Comparison of ENCODE assay signal across 28 cellular contexts in genomic region chrX:31301203-31301602, GRCh38.
"Had no signal": no experiment of that assay in that cellular context is flagged by ENCODE, and none has a peak within 500 bp of the region (broad histone marks: within the 10 kb centered on the region; RNA-seq: fewer than 3 reads in every experiment).

No MANE protein-coding gene starts in this region.

- H3K27ac ChIP-seq: stomach, suprapubic skin, testis, thoracic aorta, thyroid gland, tibial artery, tibial nerve, transverse colon, upper lobe of left lung, upper lobe of right lung, vagina had no signal

- H3K9me3 Mint-ChIP-seq: stimulated activated memory B cell treated with anti-CD40 and anti-IgM and Interleukin-4, amounts not matched to agents 10 μg/mL and 1 μg/mL and 100 μg/mL, for 72 hours; stimulated activated naive CD8-positive, alpha-beta T cell treated with anti-CD3 and anti-CD28 coated beads, Interleukin-15, Interleukin-2, amounts not matched to agents 100 ng/mL and 50 ng/mL, for 24 hours had no signal

- ATAC-seq: stimulated activated effector memory CD8-positive, alpha-beta T cell treated with anti-CD3 and anti-CD28 coated beads, Interleukin-12 subunit alpha, Interleukin-12 subunit beta, amount 100 ng/mL, for 72 hours; stimulated activated memory B cell treated with anti-CD40 and anti-IgM and Interleukin-4, amounts not matched to agents 10 μg/mL and 1 μg/mL and 100 μg/mL, for 72 hours; stimulated activated naive B cell treated with anti-CD40 and anti-IgM and Interleukin-4, amounts not matched to agents 10 μg/mL and 1 μg/mL and 100 μg/mL, for 72 hours; stimulated activated naive CD8-positive, alpha-beta T cell treated with anti-CD3 and anti-CD28 coated beads, Interleukin-15, amount 100 ng/mL, for 72 hours; stimulated activated naive CD8-positive, alpha-beta T cell treated with anti-CD3 and anti-CD28 coated beads, Interleukin-15, Interleukin-2, amounts not matched to agents 100 U/mL and 50 U/mL, for 24 hours; upper lobe of right lung had no signal

- H3K36me3 ChIP-seq: stomach, suprapubic skin, thoracic aorta, thyroid gland, tibial artery, tibial nerve, transverse colon, upper lobe of left lung, upper lobe of right lung, vagina had no signal

- H3K4me1 Mint-ChIP-seq: stimulated activated effector memory CD8-positive, alpha-beta T cell treated with anti-CD3 and anti-CD28 coated beads, Interleukin-12 subunit alpha, Interleukin-12 subunit beta, amount 100 ng/mL, for 72 hours; stimulated activated memory B cell treated with anti-CD40 and anti-IgM and Interleukin-4, amounts not matched to agents 10 μg/mL and 1 μg/mL and 100 μg/mL, for 72 hours; stimulated activated naive B cell treated with anti-CD40 and anti-IgM and Interleukin-4, amounts not matched to agents 10 μg/mL and 1 μg/mL and 100 μg/mL, for 72 hours; stimulated activated naive CD8-positive, alpha-beta T cell treated with anti-CD3 and anti-CD28 coated beads, Interleukin-15, amount 100 ng/mL, for 72 hours had no signal

- H3K27ac Mint-ChIP-seq: stimulated activated effector memory CD8-positive, alpha-beta T cell treated with anti-CD3 and anti-CD28 coated beads, Interleukin-12 subunit alpha, Interleukin-12 subunit beta, amount 100 ng/mL, for 72 hours; stimulated activated memory B cell treated with anti-CD40 and anti-IgM and Interleukin-4, amounts not matched to agents 10 μg/mL and 1 μg/mL and 100 μg/mL, for 72 hours; stimulated activated naive B cell treated with anti-CD40 and anti-IgM and Interleukin-4, amounts not matched to agents 10 μg/mL and 1 μg/mL and 100 μg/mL, for 72 hours; stimulated activated naive CD8-positive, alpha-beta T cell treated with anti-CD3 and anti-CD28 coated beads, Interleukin-15, Interleukin-2, amounts not matched to agents 100 ng/mL and 50 ng/mL, for 24 hours; type B pancreatic cell had no signal

- H3K4me3 ChIP-seq: stomach, suprapubic skin, testis, thoracic aorta, thyroid gland, tibial artery, tibial nerve, transverse colon, upper lobe of left lung, upper lobe of right lung, vagina had no signal

- DNase-seq: stimulated activated CD4-positive, alpha-beta T cell treated with anti-CD3 and anti-CD28 coated beads, Interleukin-2, amount 100 ng/mL, for 48 hours; stimulated activated CD4-positive, alpha-beta T cell treated with anti-CD3 and anti-CD28 coated beads, Interleukin-4, amount 100 ng/mL, for 1 hour; stimulated activated CD4-positive, alpha-beta T cell treated with anti-CD3 and anti-CD28 coated beads, Interleukin-4, amount 100 ng/mL, for 24 hours; stimulated activated CD4-positive, alpha-beta T cell treated with anti-CD3 and anti-CD28 coated beads, Interleukin-4, amount 100 ng/mL, for 4 hours; stimulated activated CD8-positive, alpha-beta memory T cell treated with anti-CD3 and anti-CD28 coated beads, Interleukin-4, amount 100 ng/mL, for 48 hours; stimulated activated naive B cell treated with anti-CD40 and anti-IgM and Interleukin-4, amounts not matched to agents 10 μg/mL and 1 μg/mL and 100 μg/mL, for 72 hours; stimulated activated naive CD4-positive, alpha-beta T cell; stimulated activated naive CD4-positive, alpha-beta T cell treated with Interleukin-2 at 50 U/mL for 16 hours; stimulated activated naive CD8-positive, alpha-beta T cell treated with anti-CD3 and anti-CD28 coated beads, Interleukin-15, amount 100 ng/mL, for 72 hours; stimulated activated naive CD8-positive, alpha-beta T cell treated with anti-CD3 and anti-CD28 coated beads, Interleukin-15, Interleukin-2, amounts not matched to agents 100 U/mL and 50 U/mL, for 24 hours; stomach; substantia nigra; testis; thyroid gland; tibial artery; transverse colon; trophoblast cell; upper lobe of left lung; upper lobe of right lung had no signal

- H3K36me3 Mint-ChIP-seq: stimulated activated effector memory CD8-positive, alpha-beta T cell treated with anti-CD3 and anti-CD28 coated beads, Interleukin-12 subunit alpha, Interleukin-12 subunit beta, amount 100 ng/mL, for 72 hours; stimulated activated memory B cell treated with anti-CD40 and anti-IgM and Interleukin-4, amounts not matched to agents 10 μg/mL and 1 μg/mL and 100 μg/mL, for 72 hours; stimulated activated naive B cell treated with anti-CD40 and anti-IgM and Interleukin-4, amounts not matched to agents 10 μg/mL and 1 μg/mL and 100 μg/mL, for 72 hours; type B pancreatic cell had no signal

- FAIRE-seq: urothelium cell line had no signal

- H3K27me3 ChIP-seq: stomach, suprapubic skin, testis, thyroid gland, tibial artery, tibial nerve, transverse colon, upper lobe of left lung, upper lobe of right lung, vagina had no signal

- H3K27me3 Mint-ChIP-seq: stimulated activated memory B cell treated with anti-CD40 and anti-IgM and Interleukin-4, amounts not matched to agents 10 μg/mL and 1 μg/mL and 100 μg/mL, for 72 hours; stimulated activated naive CD8-positive, alpha-beta T cell treated with anti-CD3 and anti-CD28 coated beads, Interleukin-15, amount 100 ng/mL, for 72 hours; type B pancreatic cell had no signal

- H3K9me3 ChIP-seq: stomach, suprapubic skin, testis, thoracic aorta, thyroid gland, tibial artery, tibial nerve, transverse colon, upper lobe of left lung, upper lobe of right lung, vagina had no signal

- H3K4me1 ChIP-seq: stomach, suprapubic skin, testis, thyroid gland, tibial artery, tibial nerve, transverse colon, upper lobe of left lung, upper lobe of right lung, vagina had no signal

- H3K4me3 Mint-ChIP-seq: stimulated activated effector memory CD8-positive, alpha-beta T cell treated with anti-CD3 and anti-CD28 coated beads, Interleukin-12 subunit alpha, Interleukin-12 subunit beta, amount 100 ng/mL, for 72 hours; stimulated activated memory B cell treated with anti-CD40 and anti-IgM and Interleukin-4, amounts not matched to agents 10 μg/mL and 1 μg/mL and 100 μg/mL, for 72 hours; stimulated activated naive B cell treated with anti-CD40 and anti-IgM and Interleukin-4, amounts not matched to agents 10 μg/mL and 1 μg/mL and 100 μg/mL, for 72 hours; stimulated activated naive CD8-positive, alpha-beta T cell treated with anti-CD3 and anti-CD28 coated beads, Interleukin-15, amount 100 ng/mL, for 72 hours; stimulated activated naive CD8-positive, alpha-beta T cell treated with anti-CD3 and anti-CD28 coated beads, Interleukin-15, Interleukin-2, amounts not matched to agents 100 ng/mL and 50 ng/mL, for 24 hours; type B pancreatic cell had no signal
